ENCODE assay signal across 31 cellular contexts in genomic region chr17:48693178-48693577, GRCh38. TPM values are rescaled to one million over a fixed set of nuclear protein-coding genes. Genes with fewer than 3 reads are reported as not detected.
"Had no signal": no experiment of that assay in that cellular context is flagged by ENCODE, and none has a peak within 500 bp of the region (broad histone marks: within the 10 kb centered on the region; RNA-seq: fewer than 3 reads in every experiment).

No MANE protein-coding gene starts in this region.

- H3K4me3 ChIP-seq: ascending aorta, cardiac muscle cell had no signal

- DNase-seq: activated B cell treated with CpG ODN at 0.5 μM for 24 hours; activated CD4-positive, alpha-beta memory T cell treated with anti-CD3 and anti-CD28 coated beads, Interleukin-2, amount 10 ng/mL, durations not matched to agents 7 days and 5 days; activated CD4-positive, alpha-beta T cell treated with anti-CD3 and anti-CD28 coated beads for 4 hours; activated CD4-positive, alpha-beta T cell treated with anti-CD3 and anti-CD28 coated beads, Interleukin-2, amount 10 ng/mL, durations not matched to agents 24 days and 14 days; activated CD4-positive, alpha-beta T cell treated with anti-CD3 and anti-CD28 coated beads, Interleukin-2, amount 50 U/mL, for 1 hour; activated CD4-positive, alpha-beta T cell treated with anti-CD3 and anti-CD28 coated beads, Interleukin-2, amount 50 U/mL, for 4 hours; activated CD4-positive, CD25-positive, alpha-beta regulatory T cell treated with anti-CD3 and anti-CD28 coated beads, Interleukin-2, amount 50 U/mL, for 72 hours; activated CD8-positive, alpha-beta memory T cell treated with anti-CD3 and anti-CD28 coated beads for 24 hours; activated CD8-positive, alpha-beta memory T cell treated with anti-CD3 and anti-CD28 coated beads, Interleukin-2, amount 10 ng/mL, durations not matched to agents 7 days and 5 days; activated CD8-positive, alpha-beta memory T cell treated with anti-CD3 and anti-CD28 coated beads, Interleukin-2, amount 50 U/mL, for 48 hours; activated CD8-positive, alpha-beta T cell treated with anti-CD3 and anti-CD28 coated beads, Interleukin-2, amount 10 ng/mL, durations not matched to agents 7 days and 5 days; activated effector memory CD4-positive, alpha-beta T cell treated with Interleukin-2 at 50 U/mL for 16 hours; activated gamma-delta T cell; activated naive CD4-positive, alpha-beta T cell treated with anti-CD3 and anti-CD28 coated beads, Interleukin-2, amount 10 ng/mL, durations not matched to agents 7 days and 5 days; activated naive CD4-positive, alpha-beta T cell treated with Interleukin-2 at 50 U/mL for 16 hours; activated naive CD8-positive, alpha-beta T cell treated with anti-CD3 and anti-CD28 coated beads, Interleukin-2, amount 10 ng/mL, durations not matched to agents 7 days and 5 days; activated naive CD8-positive, alpha-beta T cell treated with anti-CD3 and anti-CD28 coated beads, Interleukin-2, amount 50 U/mL, for 24 hours; activated T-cell treated with anti-CD3 and anti-CD28 coated beads, Interleukin-2, amount 50 U/mL, for 24 hours; activated T-cell treated with anti-CD3 and anti-CD28 coated beads, Interleukin-2, amount 50 U/mL, for 48 hours; amygdala; anterior cingulate cortex; caudate nucleus; cerebellar nuclear complex; T-helper 2 cell; T-helper 9 cell had no signal

- ATAC-seq: activated CD8-positive, alpha-beta memory T cell treated with anti-CD3 and anti-CD28 coated beads, Interleukin-2, amount 10 ng/mL, durations not matched to agents 7 days and 5 days; activated CD8-positive, alpha-beta T cell treated with anti-CD3 and anti-CD28 coated beads, Interleukin-2, amount 10 ng/mL, durations not matched to agents 7 days and 5 days; activated naive CD8-positive, alpha-beta T cell treated with anti-CD3 and anti-CD28 coated beads, Interleukin-2, amount 50 U/mL, for 24 hours had no signal

- H3K27ac ChIP-seq: ascending aorta, cardiac muscle cell, VCaP had no signal

- H3K9me3 ChIP-seq: ascending aorta had no signal

- H3K36me3 ChIP-seq: ascending aorta, cardiac muscle cell had no signal

- FAIRE-seq: bronchial epithelial cell, TTC549 had no signal

- H3K4me1 ChIP-seq: ascending aorta had no signal

- H3K27me3 ChIP-seq: ascending aorta had no signal

RNA-seq across cellular contexts. Expression of gene PRAC1, which starts 29.1 kb away (rescaled TPM):
- polyA plus RNA-seq: adipose tissue, cardiac muscle cell had no signal

RNA-seq across cellular contexts. Expression of gene PRAC2, which starts 29.8 kb away (rescaled TPM):
- polyA plus RNA-seq: adipose tissue, cardiac muscle cell had no signal

RNA-seq across cellular contexts. Expression of gene HOXB13, which starts 35.4 kb away (rescaled TPM):
- polyA plus RNA-seq: adipose tissue, cardiac muscle cell had no signal
